In the genomic region with DNA sequence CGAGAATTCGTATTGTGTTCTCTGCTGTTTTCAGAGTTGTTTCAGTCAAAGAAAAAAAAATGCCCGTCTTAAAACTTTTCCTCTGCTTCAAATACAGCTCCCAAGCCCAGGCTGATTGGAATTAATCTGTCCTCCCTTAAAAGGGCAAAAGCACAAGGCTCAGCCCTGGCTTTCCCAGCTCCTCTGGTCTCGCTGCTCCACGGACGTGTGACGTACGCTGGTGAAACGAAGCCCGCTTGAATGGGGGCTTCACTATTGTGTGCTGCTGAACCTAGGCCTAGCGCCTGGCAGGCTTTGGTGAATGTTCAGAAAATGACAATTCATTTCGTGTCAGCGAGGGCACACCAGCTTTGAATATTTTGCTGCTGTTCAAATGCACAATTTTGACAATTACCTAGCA, we compare ENCODE assay signal across 11 cellular contexts. TPM values are rescaled to one million over a fixed set of nuclear protein-coding genes. Genes with fewer than 3 reads are reported as not detected.
DNase-seq lines count a peak whose midpoint lies in the region; ATAC-seq and TF ChIP-seq lines count a peak whose summit lies in the region.
"Had no signal": no experiment of that assay in that cellular context is flagged by ENCODE, and none has a peak within 500 bp of the region (broad histone marks: within the 10 kb centered on the region; RNA-seq: fewer than 3 reads in every experiment).

No MANE protein-coding gene starts in this region.

- H3K36me3 ChIP-seq in left ventricle myocardium inferior (peaks cover 10% of the 10 kb centered on the region), fibroblast of lung (ENCODE audit: control insufficient read depth, insufficient read depth, low read length) (no peaks in the 10 kb centered on the region), osteoblast (ENCODE audit: insufficient read depth, low read length) (peaks cover 4% of the 10 kb centered on the region), urinary bladder (ENCODE audit: insufficient read depth) (no peaks in the 10 kb centered on the region), mucosa of descending colon (ENCODE audit: low read depth) (no peaks in the 10 kb centered on the region)

- no peak overlapping the region for H3K9ac ChIP-seq in fibroblast of lung (ENCODE audit: insufficient read depth, low read length)

- peaks cover 28% of the 10 kb centered on the region for H3K9me3 ChIP-seq in left ventricle myocardium inferior (replicated peaks)
- no peaks in the 10 kb centered on the region for H3K9me3 ChIP-seq in fibroblast of lung (ENCODE audit: control insufficient read depth, insufficient read depth, low read depth, low read length)
- H3K9me3 ChIP-seq in osteoblast (ENCODE audit: low read depth, low read length) = peaks cover 3% of the 10 kb centered on the region
- peaks cover 40% of the 10 kb centered on the region for H3K9me3 ChIP-seq in mucosa of descending colon

- H2AFZ ChIP-seq in fibroblast of lung (ENCODE audit: low read length) (peak overlapping the region; percentile 93), osteoblast (ENCODE audit: low read length) (peak overlapping the region; percentile 97)

- H3K4me1 ChIP-seq in left ventricle myocardium inferior (peaks cover 27% of the 10 kb centered on the region), fibroblast of lung (ENCODE audit: control insufficient read depth, extremely low read depth, insufficient read depth, low read length) (peaks cover 2% of the 10 kb centered on the region), osteoblast (ENCODE audit: insufficient read depth, low read length) (peaks cover 6% of the 10 kb centered on the region), urinary bladder (ENCODE audit: insufficient read depth) (no peaks in the 10 kb centered on the region), mucosa of descending colon (ENCODE audit: low read depth) (no peaks in the 10 kb centered on the region)

- H3K27me3 ChIP-seq in left ventricle myocardium inferior (ENCODE audit: low read depth) (no peaks in the 10 kb centered on the region), fibroblast of lung (ENCODE audit: control insufficient read depth, insufficient read depth, low read length) (no peaks in the 10 kb centered on the region), osteoblast (ENCODE audit: insufficient read depth, low read length) (no peaks in the 10 kb centered on the region)

- H3K4me2 ChIP-seq in fibroblast of lung (ENCODE audit: extremely low read depth, insufficient read depth, low read length) (no peak overlapping the region), osteoblast (ENCODE audit: insufficient read depth, low read length) (peak overlapping the region; percentile 82)

- no peak for TF ChIP-seq POLR2A in lower leg skin (IDR thresholded peaks at IDR 0.05)

- DNase-seq in left ventricle myocardium inferior (no peak), left cardiac atrium (no peak), fibroblast of lung (ENCODE audit: low read depth in 2 of 2) (no peak), osteoblast (ENCODE audit: insufficient read length, low spot score, missing footprints) (peak; percentile 6), lower leg skin (ENCODE audit: low spot score in 2 of 2) (no peak), mucosa of descending colon (no peak), T-helper 2 cell (no peak)
- DNase-seq: AML-193 had no signal

- no peak for ATAC-seq in left cardiac atrium
- ATAC-seq in mucosa of descending colon = no peak

- H4K20me1 ChIP-seq in fibroblast of lung (ENCODE audit: control insufficient read depth, extremely low read depth, insufficient read depth, low read length) = no peaks in the 10 kb centered on the region
- no peaks in the 10 kb centered on the region for H4K20me1 ChIP-seq in osteoblast (ENCODE audit: insufficient read depth, low read length)

- WGBS in urinary bladder = 87% methylated on average over 13 of the region's 13 CpGs
- WGBS in lower leg skin, 2 donors = 94 to 95% methylated on average over 13 of the region's 13 CpGs

- H3K79me2 ChIP-seq in fibroblast of lung (ENCODE audit: control insufficient read depth, insufficient read depth, low read length) (no peaks in the 10 kb centered on the region), osteoblast (ENCODE audit: insufficient read depth, low read length) (no peaks in the 10 kb centered on the region)

- no peak for TF ChIP-seq CTCF in left ventricle myocardium inferior (IDR thresholded peaks at IDR 0.05; ENCODE audit: borderline replicate concordance)
- TF ChIP-seq CTCF in fibroblast of lung (conservative IDR thresholded peaks at IDR 0.05 in 1 of 2, IDR thresholded peaks at IDR 0.05 in 1 of 2; ENCODE audit: low read depth in 1 of 2, low read length in 2 of 2) = no peak
- TF ChIP-seq CTCF in osteoblast (IDR thresholded peaks at IDR 0.05; ENCODE audit: extremely low read depth, low read depth, low read length) = no peak
- TF ChIP-seq CTCF in lower leg skin (IDR thresholded peaks at IDR 0.05) = no peak
- TF ChIP-seq CTCF in mucosa of descending colon (IDR thresholded peaks at IDR 0.05) = no peak

- H3K27ac ChIP-seq in left ventricle myocardium inferior (replicated peaks) = peak overlapping the region; percentile 99
- H3K27ac ChIP-seq in fibroblast of lung (ENCODE audit: insufficient read depth, low read length) = no peak overlapping the region
- H3K27ac ChIP-seq in osteoblast (ENCODE audit: low read depth, low read length) = no peak overlapping the region
- H3K27ac ChIP-seq in urinary bladder (ENCODE audit: low read depth) = no peak overlapping the region

- H3K4me3 ChIP-seq in left ventricle myocardium inferior (peak overlapping the region; percentile 86), fibroblast of lung (replicated peaks in 1 of 4; ENCODE audit: control extremely low read depth in 1 of 4, insufficient read depth in 1 of 4, low read depth in 3 of 4, low read length in 4 of 4) (peak overlapping the region in 2 of 4 experiments; percentile 51 to 63), osteoblast (ENCODE audit: insufficient read depth, low read length) (peak overlapping the region; percentile 77), urinary bladder (ENCODE audit: low read depth, low read length) (peak overlapping the region; percentile 64), lower leg skin (ENCODE audit: low read depth, poor library complexity, severe bottlenecking) (no peak overlapping the region), mucosa of descending colon (no peak overlapping the region)

- intact Hi-C loops in left ventricle myocardium inferior (cut with micrococcal nuclease) (no loop called here), left cardiac atrium (cut with DNase I) (loop anchor here in 1 of 2 donors (5.0 kb wide), 1 partner anchor 39 kb away; a partner anchor contains a TSS), lower leg skin (cut with DNase I; ENCODE audit: low total_unique reads) (no loop called here), mucosa of descending colon (cut with DNase I, micrococcal nuclease) (no loop called here)

RNA-seq across cellular contexts. Expression of a gene that starts 0.7 kb away (rescaled TPM):
- 3.8 TPM for total RNA-seq in left ventricle myocardium inferior
- 1 to 10 TPM; 2.5 to 3.4 TPM for total RNA-seq in left cardiac atrium
- 6.2 and 11.2 TPM in 2 replicates for total RNA-seq in fibroblast of lung
- polyA plus RNA-seq in fibroblast of lung = 5.6 and 6.6 TPM in 2 replicates
- 3.1 and 3.2 TPM in 2 replicates for polyA plus RNA-seq in fibroblast of lung (2012)
- polyA minus RNA-seq in fibroblast of lung (ENCODE audit: low replicate concordance) = 1.1 and 7.4 TPM in 2 replicates
- 6.5 and 8.3 TPM in 2 replicates for total RNA-seq in osteoblast
- total RNA-seq in urinary bladder = 12.6 TPM
- polyA plus RNA-seq in urinary bladder = 9.0 TPM
- total RNA-seq in lower leg skin = 1 to 10 TPM; 4.8 to 5.9 (median 5.5) TPM
- total RNA-seq in mucosa of descending colon = 1 to 10 TPM; 1.3 to 5.8 (median 2.2) TPM

RNA-seq across cellular contexts. Expression of a gene that starts 24.6 kb away (rescaled TPM):
- total RNA-seq in left ventricle myocardium inferior (not detected), left cardiac atrium (under 1 TPM in 1 of 2 donors, not detected in 1; 0.42 TPM), fibroblast of lung (under 0.01 TPM in 1 of 2 replicates, not detected in the other), osteoblast (0.36 TPM in 1 of 2 replicates, not detected in the other), urinary bladder (not detected), lower leg skin (under 1 TPM in 1 of 4 donors, not detected in 3; 0.23 TPM), mucosa of descending colon (not detected)
- polyA plus RNA-seq in fibroblast of lung (not detected in 2 replicates), urinary bladder (0.44 TPM)
- 0.09 TPM in 1 of 2 replicates, not detected in the other for polyA plus RNA-seq in fibroblast of lung (2012)
- polyA minus RNA-seq in fibroblast of lung (ENCODE audit: low replicate concordance) = not detected in 2 replicates
- total RNA-seq: fibroblast of villous mesenchyme, omental fat pad had no signal

RNA-seq across cellular contexts. Expression of a gene that starts 39.6 kb away (rescaled TPM):
- 76.1 TPM for total RNA-seq in left ventricle myocardium inferior
- 10 to 100 TPM; 54.0 to 60.9 TPM for total RNA-seq in left cardiac atrium
- total RNA-seq in fibroblast of lung = 51.6 and 71.0 TPM in 2 replicates
- 13.6 and 17.6 TPM in 2 replicates for polyA plus RNA-seq in fibroblast of lung
- 23.7 and 29.2 TPM in 2 replicates for polyA plus RNA-seq in fibroblast of lung (2012)
- 16.5 and 21.6 TPM in 2 replicates for polyA minus RNA-seq in fibroblast of lung (ENCODE audit: low replicate concordance)
- total RNA-seq in osteoblast = 49.8 and 60.4 TPM in 2 replicates
- total RNA-seq in urinary bladder = 73.1 TPM
- 98.2 TPM for polyA plus RNA-seq in urinary bladder
- total RNA-seq in lower leg skin = 10 to 100 TPM; 35.3 to 64.3 (median 50.9) TPM
- total RNA-seq in mucosa of descending colon = 10 to 100 TPM; 17.9 to 69.5 (median 23.0) TPM

RNA-seq across cellular contexts. Expression of a gene that starts 55.8 kb away (rescaled TPM):
- total RNA-seq in left ventricle myocardium inferior (13.7 TPM), left cardiac atrium (10 to 100 TPM; 11.4 to 13.8 TPM), fibroblast of lung (14.9 and 17.5 TPM in 2 replicates), osteoblast (16.3 and 17.4 TPM in 2 replicates), urinary bladder (35.4 TPM), lower leg skin (10 to 100 TPM in 3 of 4 donors, 1 to 10 TPM in 1; 9.6 to 53.4 (median 16.3) TPM), mucosa of descending colon (10 to 100 TPM; 11.6 to 17.1 (median 13.8) TPM)
- polyA plus RNA-seq in fibroblast of lung (3.5 and 4.7 TPM in 2 replicates), urinary bladder (11.2 TPM)
- polyA plus RNA-seq in fibroblast of lung (2012) = 3.3 and 4.0 TPM in 2 replicates
- 2.4 and 2.8 TPM in 2 replicates for polyA minus RNA-seq in fibroblast of lung (ENCODE audit: low replicate concordance)

Comparison
In these comparisons a context has a peak if more than half of its experiments do, and no peak if none do; other contexts are left out.
1. H3K4me3 ChIP-seq: peak in left ventricle myocardium inferior (single experiment), osteoblast (single experiment) and urinary bladder (single experiment); none in lower leg skin (single experiment) and mucosa of descending colon (single experiment).